In the genomic region with DNA sequence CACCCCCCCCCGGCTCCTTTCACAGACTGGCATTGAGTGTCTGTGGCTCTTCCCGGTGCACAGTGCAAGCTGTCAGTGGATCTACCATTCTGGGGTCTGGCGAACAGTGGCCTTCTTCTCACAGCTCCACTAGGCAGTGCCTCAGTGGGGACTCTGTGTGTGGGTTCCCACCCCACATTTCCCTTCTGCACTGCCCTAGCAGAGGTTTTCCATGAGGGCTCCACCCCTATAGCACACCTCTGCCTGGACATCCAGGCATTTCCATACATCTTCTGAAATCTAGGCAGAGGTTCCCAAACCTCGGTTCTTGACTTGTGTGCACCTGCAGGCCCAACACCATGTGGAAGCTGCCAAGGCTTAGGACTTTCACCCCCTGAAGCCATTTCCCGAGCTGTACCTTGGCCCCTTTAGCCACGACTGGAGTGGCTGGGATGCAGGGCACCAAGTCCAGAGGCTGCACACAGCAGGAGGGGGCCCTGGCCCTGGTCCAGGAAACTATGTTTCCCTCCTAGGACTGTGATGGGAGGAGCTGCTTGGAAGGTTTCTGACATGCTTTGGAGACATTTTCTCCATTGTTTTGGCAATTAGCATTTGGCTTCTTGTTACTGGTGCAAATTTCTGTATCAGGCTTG, we compare ENCODE assay signal across 20 cellular contexts.
"Had no signal": no experiment of that assay in that cellular context is flagged by ENCODE, and none has a peak within 500 bp of the region (broad histone marks: within the 10 kb centered on the region; RNA-seq: fewer than 3 reads in every experiment).

No MANE protein-coding gene starts in this region.

- DNase-seq: effector CD4-positive, alpha-beta T cell; endodermal cell; gastrocnemius medialis; heart right ventricle; immature natural killer cell; kidney; left cardiac atrium; mammary epithelial cell; mucosa of descending colon; naive thymus-derived CD8-positive, alpha-beta T cell; posterior cingulate gyrus; sigmoid colon; stimulated activated CD4-positive, alpha-beta T cell treated with anti-CD3 and anti-CD28 coated beads, Interleukin-12 subunit alpha, Interleukin-12 subunit beta, amount 100 ng/mL, for 4 hours; stimulated activated naive CD4-positive, alpha-beta T cell; stomach; trophoblast cell had no signal

- H3K9me3 ChIP-seq: gastrocnemius medialis, heart right ventricle had no signal

- H3K4me1 ChIP-seq: sigmoid colon, stomach had no signal

- ATAC-seq: esophagus mucosa; gastrocnemius medialis; heart right ventricle; left cardiac atrium; mucosa of descending colon; naive thymus-derived CD8-positive, alpha-beta T cell had no signal

- H3K27me3 ChIP-seq: gastrocnemius medialis, heart right ventricle, sigmoid colon, stomach had no signal

- H3K27ac ChIP-seq: coronary artery, heart right ventricle, sigmoid colon, skin epidermis, stomach had no signal

- H3K4me3 ChIP-seq: coronary artery, gastrocnemius medialis, heart right ventricle, mucosa of descending colon, sigmoid colon, skin epidermis, stomach had no signal

- FAIRE-seq: kidney, urothelium cell line had no signal
